In the genomic region with DNA sequence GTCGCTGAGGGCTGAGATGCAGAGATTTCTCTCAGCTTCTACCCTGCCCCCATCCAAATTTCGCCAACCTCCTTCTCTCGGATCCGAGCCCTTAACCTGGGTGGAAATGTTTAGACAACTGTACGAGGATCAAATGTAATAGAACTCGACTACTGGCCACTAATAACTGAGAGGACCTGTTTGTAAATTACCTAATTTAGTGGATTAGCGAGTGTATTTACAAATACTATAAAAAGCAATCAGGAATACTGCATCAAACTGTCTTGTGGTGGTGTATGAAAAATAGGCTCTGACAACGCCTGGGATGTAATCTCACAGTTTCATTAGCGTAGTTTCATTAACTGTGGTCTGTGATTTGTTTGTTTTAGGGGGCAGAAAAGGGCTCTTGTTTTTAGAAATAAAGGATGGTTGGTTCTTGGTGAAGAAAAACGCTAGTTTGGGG, we compare ENCODE assay signal across 8 cellular contexts. TPM values are rescaled to one million over a fixed set of nuclear protein-coding genes. Genes with fewer than 3 reads are reported as not detected.
DNase-seq lines count a peak whose midpoint lies in the region; ATAC-seq, FAIRE-seq and TF ChIP-seq lines count a peak whose summit lies in the region.

No MANE protein-coding gene starts in this region.

- TF ChIP-seq CTCF in 22Rv1 (IDR thresholded peaks at IDR 0.05) (no peak), HEK293 (tag by site-specific recombination; IDR thresholded peaks at IDR 0.05) (no peak), bronchial epithelial cell (IDR thresholded peaks at IDR 0.05; ENCODE audit: insufficient read depth, low read length, severe bottlenecking) (no peak)

- FAIRE-seq in bronchial epithelial cell (lab: Jason Lieb, UNC): no peak

- DNase-seq in bronchial epithelial cell (ENCODE audit: low read depth) (no peak), midbrain (lab: John Stamatoyannopoulos, UW) (peak; percentile 59), NCI-H1092 (lab: John Stamatoyannopoulos, UW) (no peak)
- DNase-seq in activated CD4-positive, alpha-beta T cell treated with anti-CD3 and anti-CD28 coated beads, Interleukin-2, amount 50 U/mL, for 1 hour: no peak

- H3K27ac ChIP-seq in 22Rv1: peak overlapping the region; percentile 93
- peak overlapping the region; percentile 82; the same call in 1 of the 2 replicates for H3K27ac ChIP-seq in HEK293 (ENCODE audit: extremely low read depth, low read depth, low read length)

- H3K4me1 ChIP-seq in HEK293 (ENCODE audit: control insufficient read depth, insufficient read depth, low read length): peaks cover 14% of the 10 kb centered on the region

- H3K4me3 ChIP-seq in HEK293 (ENCODE audit: low read depth, low read length) (peak overlapping the region; percentile 88), bronchial epithelial cell (ENCODE audit: low read depth, low read length) (peak overlapping the region; percentile 68)

- CTCF ChIA-PET in HEK293 (lab: Yijun Ruan, JAX): interaction anchor here (0.5 to 1.6 kb wide), 7 partner anchors 9 to 321 kb away, joined by 3 to 5 read pairs (median 3); no protein-coding TSS in a partner anchor

- H3K9me3 ChIP-seq in HEK293 (ENCODE audit: control insufficient read depth, insufficient read depth, low read depth, low read length): no peaks in the 10 kb centered on the region

- H3K36me3 ChIP-seq in HEK293 (ENCODE audit: control insufficient read depth in 2 of 2, insufficient read depth in 1 of 2, low read length in 2 of 2) (no peaks in the 10 kb centered on the region), bronchial epithelial cell (ENCODE audit: control insufficient read depth, insufficient read depth, low read length) (no peaks in the 10 kb centered on the region)

- no peak for ATAC-seq in HG02970 (IDR thresholded peaks at IDR 0.05; ENCODE audit: low FRiP score, unreplicated experiment)
- no peak for ATAC-seq in GM21529 (IDR thresholded peaks at IDR 0.05; ENCODE audit: unreplicated experiment)

- no peaks in the 10 kb centered on the region for H3K27me3 ChIP-seq in bronchial epithelial cell (ENCODE audit: control insufficient read depth, insufficient read depth, low read length)

- POLR2A ChIA-PET in HEK293 (lab: Yijun Ruan, JAX): interaction anchor here (0.7 to 2.3 kb wide), 3 partner anchors 8 to 107 kb away, joined by 3 to 16 read pairs (median 4); no protein-coding TSS in a partner anchor

TF ChIP-seq in HEK293, 187 proteins besides CTCF, POLR2A, EP300 and RAD21:
- TF ChIP-seq ZSCAN16 (tag by site-specific recombination; IDR thresholded peaks at IDR 0.05) (peak; percentile 74; the same call in 1 of the 2 replicates), BCL6B (tag by site-specific recombination; IDR thresholded peaks at IDR 0.05) (no peak), KLF10 (tag by site-specific recombination; IDR thresholded peaks at IDR 0.05) (no peak), ZBTB20 (tag by site-specific recombination; IDR thresholded peaks at IDR 0.05) (peak; percentile 31; the same call in 1 of the 2 replicates), ZNF274 (IDR thresholded peaks at IDR 0.05; ENCODE audit: low read length) (no peak), ZNF274 (tag by site-specific recombination; IDR thresholded peaks at IDR 0.05; ENCODE audit: borderline replicate concordance) (no peak), SP2 (tag by site-specific recombination; IDR thresholded peaks at IDR 0.05) (no peak), ZBTB17 (tag by site-specific recombination; IDR thresholded peaks at IDR 0.05) (0 out of 2 replicates have a peak, but pooled peaks have one; percentile 15), ZNF366 (tag by site-specific recombination; conservative IDR thresholded peaks at IDR 0.05) (no peak)
- TF ChIP-seq, protein P1, sequence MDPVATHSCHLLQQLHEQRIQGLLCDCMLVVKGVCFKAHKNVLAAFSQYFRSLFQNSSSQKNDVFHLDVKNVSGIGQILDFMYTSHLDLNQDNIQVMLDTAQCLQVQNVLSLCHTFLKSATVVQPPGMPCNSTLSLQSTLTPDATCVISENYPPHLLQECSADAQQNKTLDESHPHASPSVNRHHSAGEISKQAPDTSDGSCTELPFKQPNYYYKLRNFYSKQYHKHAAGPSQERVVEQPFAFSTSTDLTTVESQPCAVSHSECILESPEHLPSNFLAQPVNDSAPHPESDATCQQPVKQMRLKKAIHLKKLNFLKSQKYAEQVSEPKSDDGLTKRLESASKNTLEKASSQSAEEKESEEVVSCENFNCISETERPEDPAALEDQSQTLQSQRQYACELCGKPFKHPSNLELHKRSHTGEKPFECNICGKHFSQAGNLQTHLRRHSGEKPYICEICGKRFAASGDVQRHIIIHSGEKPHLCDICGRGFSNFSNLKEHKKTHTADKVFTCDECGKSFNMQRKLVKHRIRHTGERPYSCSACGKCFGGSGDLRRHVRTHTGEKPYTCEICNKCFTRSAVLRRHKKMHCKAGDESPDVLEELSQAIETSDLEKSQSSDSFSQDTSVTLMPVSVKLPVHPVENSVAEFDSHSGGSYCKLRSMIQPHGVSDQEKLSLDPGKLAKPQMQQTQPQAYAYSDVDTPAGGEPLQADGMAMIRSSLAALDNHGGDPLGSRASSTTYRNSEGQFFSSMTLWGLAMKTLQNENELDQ (tag by site-specific recombination; IDR thresholded peaks at IDR 0.05; ENCODE audit: low read depth): no peak
- TF ChIP-seq, protein P2, sequence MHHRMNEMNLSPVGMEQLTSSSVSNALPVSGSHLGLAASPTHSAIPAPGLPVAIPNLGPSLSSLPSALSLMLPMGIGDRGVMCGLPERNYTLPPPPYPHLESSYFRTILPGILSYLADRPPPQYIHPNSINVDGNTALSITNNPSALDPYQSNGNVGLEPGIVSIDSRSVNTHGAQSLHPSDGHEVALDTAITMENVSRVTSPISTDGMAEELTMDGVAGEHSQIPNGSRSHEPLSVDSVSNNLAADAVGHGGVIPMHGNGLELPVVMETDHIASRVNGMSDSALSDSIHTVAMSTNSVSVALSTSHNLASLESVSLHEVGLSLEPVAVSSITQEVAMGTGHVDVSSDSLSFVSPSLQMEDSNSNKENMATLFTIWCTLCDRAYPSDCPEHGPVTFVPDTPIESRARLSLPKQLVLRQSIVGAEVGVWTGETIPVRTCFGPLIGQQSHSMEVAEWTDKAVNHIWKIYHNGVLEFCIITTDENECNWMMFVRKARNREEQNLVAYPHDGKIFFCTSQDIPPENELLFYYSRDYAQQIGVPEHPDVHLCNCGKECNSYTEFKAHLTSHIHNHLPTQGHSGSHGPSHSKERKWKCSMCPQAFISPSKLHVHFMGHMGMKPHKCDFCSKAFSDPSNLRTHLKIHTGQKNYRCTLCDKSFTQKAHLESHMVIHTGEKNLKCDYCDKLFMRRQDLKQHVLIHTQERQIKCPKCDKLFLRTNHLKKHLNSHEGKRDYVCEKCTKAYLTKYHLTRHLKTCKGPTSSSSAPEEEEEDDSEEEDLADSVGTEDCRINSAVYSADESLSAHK (tag by site-specific recombination; IDR thresholded peaks at IDR 0.05): no peak
TF ChIP-seq in HEK293: peak in this region for 3.

RNA-seq across cellular contexts. Expression of gene SLC44A1, which starts 1.3 kb away (rescaled TPM):
- total RNA-seq in bronchial epithelial cell: 39.4 and 51.3 TPM in 2 replicates
